20 cellular contexts compared by ENCODE assay signal in the genomic region with DNA sequence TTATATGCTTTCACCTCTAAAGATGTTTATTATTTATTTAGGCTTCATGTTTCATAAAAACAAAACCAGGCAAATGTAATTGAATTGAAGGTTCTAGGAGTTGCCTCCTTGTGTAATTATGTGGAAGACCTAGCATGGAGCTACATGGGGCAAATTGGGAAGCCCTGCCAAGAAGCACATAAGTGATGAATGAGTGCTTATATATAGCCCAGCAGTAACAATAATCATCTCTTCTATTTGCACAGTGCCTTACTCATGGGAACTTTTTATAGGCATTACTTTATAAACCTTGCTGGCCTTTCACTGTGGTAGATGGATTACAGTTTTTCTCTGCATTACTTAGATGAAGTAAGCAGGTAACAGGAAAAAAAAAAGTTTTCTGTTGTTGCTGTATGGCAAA. TPM values are rescaled to one million over a fixed set of nuclear protein-coding genes. Genes with fewer than 3 reads are reported as not detected.
A peak's percentile ranks its signal among the peaks of the same experiment; 100 is the strongest.
DNase-seq lines count a peak whose midpoint lies in the region; ATAC-seq and TF ChIP-seq lines count a peak whose summit lies in the region.
"Had no signal": no experiment of that assay in that cellular context is flagged by ENCODE, and none has a peak within 500 bp of the region (broad histone marks: within the 10 kb centered on the region; RNA-seq: fewer than 3 reads in every experiment).

No MANE protein-coding gene starts in this region.

- TF ChIP-seq POLR2A in esophagus muscularis mucosa (IDR thresholded peaks at IDR 0.05; ENCODE audit: low read depth): no peak

- TF ChIP-seq EP300 in esophagus muscularis mucosa (IDR thresholded peaks at IDR 0.05): no peak

- DNase-seq in GM23248 (peak; percentile 55), NCI-H69 (lab: John Stamatoyannopoulos, UW) (peak; percentile 90), esophagus muscularis mucosa (ENCODE audit: extremely low spot score) (no peak), psoas muscle (no peak), cerebellar cortex (ENCODE audit: low spot score) (no peak), glomerular visceral epithelial cell (ENCODE audit: extremely low spot score) (no peak)
- DNase-seq in effector CD4-positive, alpha-beta T cell: no peak
- DNase-seq: activated CD8-positive, alpha-beta memory T cell treated with anti-CD3 and anti-CD28 coated beads, Interleukin-2, amount 10 ng/mL, durations not matched to agents 7 days and 5 days; activated gamma-delta T cell; amygdala; erythroblast; hypothalamus; midbrain; NCI-H1048; NCI-H2171; SHP77 treated with DMSO at 0.1 percent for 48 hours; stimulated activated naive CD8-positive, alpha-beta T cell treated with anti-CD3 and anti-CD28 coated beads, Interleukin-15, amount 100 ng/mL, for 72 hours had no signal

- ATAC-seq in psoas muscle (peak; percentile 87 to 95 (median 89)), HG02798 (IDR thresholded peaks at IDR 0.05; ENCODE audit: poor library complexity, unreplicated experiment) (no peak)
- ATAC-seq: activated CD4-positive, CD25-positive, alpha-beta regulatory T cell treated with anti-CD3 and anti-CD28 coated beads, Interleukin-2, amount 50 U/mL, for 24 hours; activated CD8-positive, alpha-beta memory T cell treated with anti-CD3 and anti-CD28 coated beads, Interleukin-2, amount 10 ng/mL, durations not matched to agents 7 days and 5 days; stimulated activated naive CD8-positive, alpha-beta T cell treated with anti-CD3 and anti-CD28 coated beads, Interleukin-15, amount 100 ng/mL, for 72 hours had no signal

- H3K9me2 ChIP-seq in GM23248 (ENCODE audit: insufficient read depth): no peaks in the 10 kb centered on the region

- H3K79me2 ChIP-seq in GM23248 (ENCODE audit: insufficient read depth): no peaks in the 10 kb centered on the region
- H3K79me2 ChIP-seq: parathyroid adenoma had no signal

- H3K9ac ChIP-seq in GM23248: no peak overlapping the region
- H3K9ac ChIP-seq: parathyroid adenoma had no signal

- H3K9me3 ChIP-seq in GM23248 (ENCODE audit: low read depth) (no peaks in the 10 kb centered on the region), esophagus muscularis mucosa (peaks cover 0 to 6% (median 0%) of the 10 kb centered on the region in 4 donors), psoas muscle (peaks cover 10% of the 10 kb centered on the region)

- no peaks in the 10 kb centered on the region for H4K20me1 ChIP-seq in GM23248 (ENCODE audit: insufficient read depth)

- in situ Hi-C loops in GM23248 (cut with MboI): no loop called here

- H3K36me3 ChIP-seq in GM23248 (ENCODE audit: low read depth) (no peaks in the 10 kb centered on the region), esophagus muscularis mucosa (no peaks in the 10 kb centered on the region), psoas muscle (ENCODE audit: insufficient read depth in 1 of 2, low read depth in 1 of 2) (no peaks in the 10 kb centered on the region)

- TF ChIP-seq CTCF in esophagus muscularis mucosa (IDR thresholded peaks at IDR 0.05) (no peak), psoas muscle (IDR thresholded peaks at IDR 0.05) (no peak)

- intact Hi-C loops in esophagus muscularis mucosa (cut with DNase I) (no loop called here), psoas muscle (cut with DNase I) (no loop called here)

- no peak overlapping the region for H3K4me3 ChIP-seq in GM23248
- H3K4me3 ChIP-seq in esophagus muscularis mucosa: no peak overlapping the region
- no peak overlapping the region for H3K4me3 ChIP-seq in psoas muscle

- H3K4me2 ChIP-seq in GM23248 (ENCODE audit: unreplicated experiment): peak overlapping the region; percentile 36

- H2AFZ ChIP-seq in GM23248: peak overlapping the region; percentile 0; the same call in 1 of the 2 replicates
- H2AFZ ChIP-seq: parathyroid adenoma had no signal

- peaks cover 43% of the 10 kb centered on the region for H3F3A ChIP-seq in GM23248 (ENCODE audit: insufficient read depth)

- H3K4me1 ChIP-seq in GM23248 (ENCODE audit: insufficient read depth): peaks cover 55% of the 10 kb centered on the region
- peaks cover 21 to 53% (median 52%) of the 10 kb centered on the region in 4 donors for H3K4me1 ChIP-seq in esophagus muscularis mucosa
- peaks cover 33% of the 10 kb centered on the region for H3K4me1 ChIP-seq in psoas muscle
- H3K4me1 ChIP-seq: parathyroid adenoma had no signal

- H3K27ac ChIP-seq in GM23248 (peak overlapping the region; percentile 68), esophagus muscularis mucosa (replicated peaks in 1 of 4) (peak overlapping the region; percentile 79 to 85 (median 82)), psoas muscle (peak overlapping the region; percentile 61)
- H3K27ac ChIP-seq: parathyroid adenoma had no signal

- H3K27me3 ChIP-seq in GM23248 (replicated peaks; ENCODE audit: insufficient read depth): no peaks in the 10 kb centered on the region
- no peaks in the 10 kb centered on the region for H3K27me3 ChIP-seq in esophagus muscularis mucosa
- no peaks in the 10 kb centered on the region for H3K27me3 ChIP-seq in psoas muscle (ENCODE audit: insufficient read depth in 3 of 3, low read length in 2 of 3)

RNA-seq across cellular contexts. Expression of a gene that starts 40.0 kb away (rescaled TPM):
- total RNA-seq in GM23248 (2014; rRNA removed; shearing (Covaris generic)): 88.5 and 90.4 TPM in 2 replicates
- polyA plus RNA-seq in GM23248 (2016; fragmentation: Nextera tagmentation; extraction: Ambion mirVana) (128 and 129 TPM in 2 replicates), psoas muscle (1 to 10 TPM; 1.3 to 3.8 (median 1.9) TPM)
- total RNA-seq in esophagus muscularis mucosa (10 to 100 TPM; 37.9 to 76.5 (median 49.4) TPM), psoas muscle (1 to 10 TPM; 2.8 to 8.0 (median 5.4) TPM)

Comparison
In these comparisons a context has a peak if more than half of its experiments do, and no peak if none do; other contexts are left out.
1. DNase-seq: peak in GM23248 (single experiment) and NCI-H69 (single experiment); none in esophagus muscularis mucosa (single experiment), psoas muscle (0 of 2), cerebellar cortex (single experiment), effector CD4-positive, alpha-beta T cell (single experiment) and glomerular visceral epithelial cell (single experiment).
2. Peak in every context shown above with its lines, with median percentiles within 50 percentile points of each other: H3K27ac ChIP-seq.